ENCODE assay signal across 1 cellular context in genomic region chr9:136798708-136799078, GRCh38.
TF ChIP-seq lines count a peak whose summit lies in the region.

No MANE protein-coding gene starts in this region.

TF ChIP-seq in HepG2, 621 proteins besides CTCF, POLR2A, EP300 and RAD21 (continued from another document):
- TF ChIP-seq ATF5 (CRISPR knock-in tag; IDR thresholded peaks at IDR 0.05; ENCODE audit: low read depth) (peak; percentile 34; the same call in 1 of the 2 replicates), ZNF850 (CRISPR knock-in tag; conservative IDR thresholded peaks at IDR 0.05) (peak; percentile 11; the same call in 1 of the 2 replicates), ZNF317 (CRISPR knock-in tag; IDR thresholded peaks at IDR 0.05) (peak; percentile 70), RBM39 (IDR thresholded peaks at IDR 0.05; ENCODE audit: low read depth, low read length, poor library complexity, severe bottlenecking) (peak; percentile 21), ZNF446 (CRISPR knock-in tag; IDR thresholded peaks at IDR 0.05) (peak; percentile 84), ZNF737 (CRISPR knock-in tag; IDR thresholded peaks at IDR 0.05; ENCODE audit: borderline replicate concordance) (no peak), ARHGAP35 (CRISPR knock-in tag; IDR thresholded peaks at IDR 0.05; ENCODE audit: borderline replicate concordance) (0 out of 2 replicates have a peak, but pooled peaks have one; percentile 12), ZNF333 (CRISPR knock-in tag; IDR thresholded peaks at IDR 0.05; ENCODE audit: borderline replicate concordance) (peak; percentile 37; the same call in 1 of the 2 replicates), ATF1 (CRISPR knock-in tag; IDR thresholded peaks at IDR 0.05) (peak; percentile 41; the same call in 1 of the 2 replicates)
- TF ChIP-seq, protein P1, sequence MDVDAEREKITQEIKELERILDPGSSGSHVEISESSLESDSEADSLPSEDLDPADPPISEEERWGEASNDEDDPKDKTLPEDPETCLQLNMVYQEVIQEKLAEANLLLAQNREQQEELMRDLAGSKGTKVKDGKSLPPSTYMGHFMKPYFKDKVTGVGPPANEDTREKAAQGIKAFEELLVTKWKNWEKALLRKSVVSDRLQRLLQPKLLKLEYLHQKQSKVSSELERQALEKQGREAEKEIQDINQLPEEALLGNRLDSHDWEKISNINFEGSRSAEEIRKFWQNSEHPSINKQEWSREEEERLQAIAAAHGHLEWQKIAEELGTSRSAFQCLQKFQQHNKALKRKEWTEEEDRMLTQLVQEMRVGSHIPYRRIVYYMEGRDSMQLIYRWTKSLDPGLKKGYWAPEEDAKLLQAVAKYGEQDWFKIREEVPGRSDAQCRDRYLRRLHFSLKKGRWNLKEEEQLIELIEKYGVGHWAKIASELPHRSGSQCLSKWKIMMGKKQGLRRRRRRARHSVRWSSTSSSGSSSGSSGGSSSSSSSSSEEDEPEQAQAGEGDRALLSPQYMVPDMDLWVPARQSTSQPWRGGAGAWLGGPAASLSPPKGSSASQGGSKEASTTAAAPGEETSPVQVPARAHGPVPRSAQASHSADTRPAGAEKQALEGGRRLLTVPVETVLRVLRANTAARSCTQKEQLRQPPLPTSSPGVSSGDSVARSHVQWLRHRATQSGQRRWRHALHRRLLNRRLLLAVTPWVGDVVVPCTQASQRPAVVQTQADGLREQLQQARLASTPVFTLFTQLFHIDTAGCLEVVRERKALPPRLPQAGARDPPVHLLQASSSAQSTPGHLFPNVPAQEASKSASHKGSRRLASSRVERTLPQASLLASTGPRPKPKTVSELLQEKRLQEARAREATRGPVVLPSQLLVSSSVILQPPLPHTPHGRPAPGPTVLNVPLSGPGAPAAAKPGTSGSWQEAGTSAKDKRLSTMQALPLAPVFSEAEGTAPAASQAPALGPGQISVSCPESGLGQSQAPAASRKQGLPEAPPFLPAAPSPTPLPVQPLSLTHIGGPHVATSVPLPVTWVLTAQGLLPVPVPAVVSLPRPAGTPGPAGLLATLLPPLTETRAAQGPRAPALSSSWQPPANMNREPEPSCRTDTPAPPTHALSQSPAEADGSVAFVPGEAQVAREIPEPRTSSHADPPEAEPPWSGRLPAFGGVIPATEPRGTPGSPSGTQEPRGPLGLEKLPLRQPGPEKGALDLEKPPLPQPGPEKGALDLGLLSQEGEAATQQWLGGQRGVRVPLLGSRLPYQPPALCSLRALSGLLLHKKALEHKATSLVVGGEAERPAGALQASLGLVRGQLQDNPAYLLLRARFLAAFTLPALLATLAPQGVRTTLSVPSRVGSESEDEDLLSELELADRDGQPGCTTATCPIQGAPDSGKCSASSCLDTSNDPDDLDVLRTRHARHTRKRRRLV (CRISPR knock-in tag; IDR thresholded peaks at IDR 0.05): peak; percentile 71
- TF ChIP-seq, protein P2, sequence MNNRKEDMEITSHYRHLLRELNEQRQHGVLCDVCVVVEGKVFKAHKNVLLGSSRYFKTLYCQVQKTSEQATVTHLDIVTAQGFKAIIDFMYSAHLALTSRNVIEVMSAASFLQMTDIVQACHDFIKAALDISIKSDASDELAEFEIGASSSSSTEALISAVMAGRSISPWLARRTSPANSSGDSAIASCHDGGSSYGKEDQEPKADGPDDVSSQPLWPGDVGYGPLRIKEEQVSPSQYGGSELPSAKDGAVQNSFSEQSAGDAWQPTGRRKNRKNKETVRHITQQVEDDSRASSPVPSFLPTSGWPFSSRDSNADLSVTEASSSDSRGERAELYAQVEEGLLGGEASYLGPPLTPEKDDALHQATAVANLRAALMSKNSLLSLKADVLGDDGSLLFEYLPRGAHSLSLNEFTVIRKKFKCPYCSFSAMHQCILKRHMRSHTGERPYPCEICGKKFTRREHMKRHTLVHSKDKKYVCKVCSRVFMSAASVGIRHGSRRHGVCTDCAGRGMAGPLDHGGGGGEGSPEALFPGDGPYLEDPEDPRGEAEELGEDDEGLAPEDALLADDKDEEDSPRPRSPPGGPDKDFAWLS (CRISPR knock-in tag; IDR thresholded peaks at IDR 0.05; ENCODE audit: borderline replicate concordance): 0 out of 2 replicates have a peak, but pooled peaks have one; percentile 7
